In the genomic region with DNA sequence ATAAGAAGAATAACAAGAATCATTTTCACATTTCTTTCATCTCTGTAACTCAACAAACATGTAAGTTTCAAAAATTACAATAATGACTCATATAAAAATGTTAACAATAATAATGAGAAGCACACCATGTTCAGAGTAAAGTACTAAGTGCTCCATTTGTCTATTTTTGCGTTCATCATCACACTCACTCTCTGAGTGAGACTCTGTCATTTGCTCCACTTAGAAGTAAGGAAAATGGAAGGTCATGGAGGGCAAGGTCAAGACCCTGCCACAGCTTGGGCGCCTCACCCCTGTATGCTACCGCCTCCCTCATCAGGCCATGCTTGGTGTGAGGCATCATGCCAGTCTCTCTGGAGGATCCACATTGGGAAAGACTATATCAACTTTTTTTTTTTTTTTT, we compare ENCODE assay signal across 15 cellular contexts.
"Had no signal": no experiment of that assay in that cellular context is flagged by ENCODE, and none has a peak within 500 bp of the region (broad histone marks: within the 10 kb centered on the region; RNA-seq: fewer than 3 reads in every experiment).

No MANE protein-coding gene starts in this region.

- H3K4me1 ChIP-seq: upper lobe of right lung had no signal

- H3K9me3 ChIP-seq: breast epithelium, gastrocnemius medialis, upper lobe of right lung had no signal

- H3K27ac Mint-ChIP-seq: endodermal cell had no signal

- H3K9me3 Mint-ChIP-seq: endodermal cell had no signal

- ATAC-seq: gastrocnemius medialis, left ventricle myocardium superior, right cardiac atrium, upper lobe of right lung had no signal

- H3K4me3 ChIP-seq: breast epithelium, gastrocnemius medialis, upper lobe of right lung had no signal

- H3K27ac ChIP-seq: breast epithelium, gastrocnemius medialis, upper lobe of right lung had no signal

- DNase-seq: activated CD4-positive, alpha-beta T cell treated with anti-CD3 and anti-CD28 coated beads, Interleukin-2, amount 50 U/mL, for 4 hours; activated CD4-positive, CD25-positive, alpha-beta regulatory T cell treated with anti-CD3 and anti-CD28 coated beads, Interleukin-2, amount 50 U/mL, for 72 hours; activated naive CD4-positive, alpha-beta T cell treated with anti-CD3 and anti-CD28 coated beads, Interleukin-2, amount 50 U/mL, for 16 hours; activated T-cell treated with anti-CD3 and anti-CD28 coated beads, Interleukin-2, amount 50 U/mL, for 1 hour; endodermal cell; erythroblast; gastrocnemius medialis; left ventricle myocardium superior; mesendoderm; right cardiac atrium; stimulated activated naive CD4-positive, alpha-beta T cell; substantia nigra; T-helper 9 cell; upper lobe of right lung had no signal

- H3K27me3 ChIP-seq: breast epithelium, gastrocnemius medialis, upper lobe of right lung had no signal

- H3K4me3 Mint-ChIP-seq: endodermal cell had no signal

- H3K36me3 ChIP-seq: breast epithelium, gastrocnemius medialis, upper lobe of right lung had no signal
